In the genomic region with DNA sequence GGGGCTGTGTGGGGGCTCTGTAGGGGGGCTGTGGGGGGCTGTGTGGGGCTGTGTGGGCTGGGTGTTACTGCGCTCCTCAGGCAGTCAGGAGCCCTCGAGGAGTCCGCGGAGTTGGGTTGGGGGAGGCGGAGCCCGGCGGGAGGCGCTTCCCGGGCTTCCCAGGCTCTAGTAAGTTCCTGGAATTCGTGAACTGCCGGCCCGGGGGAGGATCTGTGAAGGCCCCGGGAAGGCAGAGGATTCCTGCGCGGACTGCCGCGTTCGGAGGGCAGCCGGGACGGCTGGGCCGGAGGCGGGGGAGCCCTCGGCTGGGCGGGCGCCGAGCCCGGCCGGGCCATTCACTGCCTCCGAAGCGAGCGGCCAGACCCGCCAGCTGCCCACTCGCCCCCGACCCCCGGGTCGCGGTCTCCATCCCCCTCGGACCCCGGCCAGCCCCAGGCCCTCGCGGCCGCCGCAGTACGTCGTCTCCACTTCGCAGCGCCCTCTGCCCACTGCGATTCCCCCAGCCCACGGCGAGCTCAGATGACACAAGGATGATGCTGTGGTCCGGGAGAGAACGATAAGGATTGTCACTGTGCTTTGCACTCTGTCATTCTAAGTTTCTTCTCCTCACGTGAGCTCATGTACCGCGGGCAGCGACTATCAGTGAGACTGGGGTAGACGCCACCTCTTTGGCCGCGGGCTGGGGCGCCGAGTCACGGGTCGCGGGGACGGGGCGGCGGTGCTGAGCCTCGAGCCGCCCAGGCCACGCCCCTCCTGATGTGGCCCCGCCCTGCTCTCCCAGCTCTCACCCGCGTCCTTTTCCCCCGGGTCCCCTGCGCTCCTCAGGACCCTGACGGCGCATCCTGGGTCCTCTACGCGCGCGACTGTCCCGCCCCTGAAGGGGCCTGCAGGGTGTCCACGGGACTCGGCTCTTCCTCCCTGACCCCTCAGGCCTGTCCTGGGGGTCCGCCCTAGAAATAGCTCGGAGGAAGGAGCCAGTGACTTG, we compare ENCODE assay signal across 1 cellular context.
TF ChIP-seq lines count a peak whose summit lies in the region.

No MANE protein-coding gene starts in this region.

TF ChIP-seq in SK-N-SH, 30 proteins besides CTCF, POLR2A, EP300 and RAD21 (continued from another document):
- TF ChIP-seq SMC3 (IDR thresholded peaks at IDR 0.05; ENCODE audit: low read depth, low read length) (no peak), RXRA (IDR thresholded peaks at IDR 0.05; ENCODE audit: borderline replicate concordance, low read depth) (no peak), GABPA (IDR thresholded peaks at IDR 0.05; ENCODE audit: low read depth) (no peak), ELF1 (IDR thresholded peaks at IDR 0.05) (no peak), FOXJ3 (CRISPR knock-in tag; IDR thresholded peaks at IDR 0.05) (no peak)
